In genomic region chr13:34340534-34340933, GRCh38 we compare ENCODE assay signal across 15 cellular contexts.
DNase-seq lines count a peak whose midpoint lies in the region; ATAC-seq and TF ChIP-seq lines count a peak whose summit lies in the region.
"Had no signal": no experiment of that assay in that cellular context is flagged by ENCODE, and none has a peak within 500 bp of the region (broad histone marks: within the 10 kb centered on the region; RNA-seq: fewer than 3 reads in every experiment).

No MANE protein-coding gene starts in this region.

- ATAC-seq in HG02870 (IDR thresholded peaks at IDR 0.05; ENCODE audit: unreplicated experiment) (no peak), HG03378 (IDR thresholded peaks at IDR 0.05; ENCODE audit: unreplicated experiment) (no peak), GM18519 (IDR thresholded peaks at IDR 0.05; ENCODE audit: low FRiP score, unreplicated experiment) (no peak)
- ATAC-seq: activated CD4-positive, alpha-beta T cell treated with anti-CD3 and anti-CD28 coated beads for 36 hours; GM23338; natural killer cell treated with Interleukin-12 subunit alpha and Interleukin-12 subunit beta and Interleukin-15 and Interleukin-18, amount 100 ng/mL, for 72 hours had no signal

- TF ChIP-seq CTCF in choroid plexus epithelial cell (conservative IDR thresholded peaks at IDR 0.05; ENCODE audit: low read depth, low read length), result no peak

- in situ Hi-C loops in Caki2 (cut with HindIII; ENCODE audit: low pct_unique_long_range_greater_than_20kb, low sequenced_read_pairs), result no loop called here

- peak; percentile 26 for DNase-seq in Caki2 (ENCODE audit: low read depth)
- DNase-seq in M059J (ENCODE audit: low read depth), result peak; percentile 63
- DNase-seq in choroid plexus epithelial cell (ENCODE audit: low read depth), result peak; percentile 69
- peak; percentile 77 for DNase-seq in kidney tubule cell (ENCODE audit: low spot score)
- DNase-seq in cerebellar cortex (ENCODE audit: low spot score), result no peak
- DNase-seq: activated CD4-positive, alpha-beta T cell treated with anti-CD3 and anti-CD28 coated beads for 36 hours; effector CD4-positive, alpha-beta T cell; NCI-H187; NCI-H82; stimulated activated CD4-positive, alpha-beta T cell treated with anti-CD3 and anti-CD28 coated beads, Interleukin-12 subunit alpha, Interleukin-12 subunit beta, amount 100 ng/mL, for 4 hours had no signal

- H3K4me3 ChIP-seq in choroid plexus epithelial cell (ENCODE audit: low read depth, low read length), result no peak overlapping the region
- H3K4me3 ChIP-seq: GM23338 had no signal
